Comparison of ENCODE assay signal across 10 cellular contexts in genomic region chr12:81520064-81520945, GRCh38.
A peak's percentile ranks its signal among the peaks of the same experiment; 100 is the strongest.
DNase-seq lines count a peak whose midpoint lies in the region; ATAC-seq and TF ChIP-seq lines count a peak whose summit lies in the region.
"Had no signal": no experiment of that assay in that cellular context is flagged by ENCODE, and none has a peak within 500 bp of the region (broad histone marks: within the 10 kb centered on the region; RNA-seq: fewer than 3 reads in every experiment).

No MANE protein-coding gene starts in this region.

- ATAC-seq in HG03159 (IDR thresholded peaks at IDR 0.05; ENCODE audit: unreplicated experiment), result peak; percentile 79
- no peak for ATAC-seq in upper lobe of left lung (ENCODE audit: low FRiP score in 2 of 2)
- ATAC-seq in CD8-positive, alpha-beta T cell, result no peak
- ATAC-seq in GM18502 (IDR thresholded peaks at IDR 0.05; ENCODE audit: poor library complexity, unreplicated experiment), result no peak
- ATAC-seq: activated CD4-positive, alpha-beta T cell treated with anti-CD3 and anti-CD28 coated beads for 36 hours had no signal

- intact Hi-C loops in CD8-positive, alpha-beta T cell (cut with DNase I, micrococcal nuclease), result no loop called here

- POLR2A ChIA-PET in CD8-positive, alpha-beta T cell (lab: Charles Lee), result no interaction called here

- WGBS in upper lobe of left lung, 2 donors, result 60 to 67% methylated on average over 6 of the region's 6 CpGs

- no peak for DNase-seq in activated naive CD4-positive, alpha-beta T cell treated with anti-CD3 and anti-CD28 coated beads, Interleukin-2, amount 10 ng/mL, durations not matched to agents 7 days and 5 days
- DNase-seq in amniotic epithelial cell (ENCODE audit: low read depth) (peak; percentile 36), upper lobe of left lung (no peak)
- DNase-seq in CD8-positive, alpha-beta T cell, result no peak
- no peak for DNase-seq in activated T-cell treated with anti-CD3 and anti-CD28 coated beads, Interleukin-2, amount 50 U/mL, for 48 hours
- DNase-seq: activated CD4-positive, alpha-beta T cell treated with anti-CD3 and anti-CD28 coated beads for 36 hours; DMS79 treated with DMSO at 0.1 percent for 48 hours had no signal

- TF ChIP-seq POLR2A in upper lobe of left lung (IDR thresholded peaks at IDR 0.05), result no peak

- peak overlapping the region in 3 of 4 donors; percentile 13 to 32 (median 27) for H3K4me3 ChIP-seq in upper lobe of left lung
- no peak overlapping the region for H3K4me3 ChIP-seq in CD8-positive, alpha-beta T cell (ENCODE audit: low read depth, low read length)

- no peak for TF ChIP-seq EP300 in upper lobe of left lung (IDR thresholded peaks at IDR 0.05)

- H3K4me1 ChIP-seq in upper lobe of left lung, result peaks cover 0 to 6% (median 0%) of the 10 kb centered on the region in 4 donors
- no peaks in the 10 kb centered on the region for H3K4me1 ChIP-seq in CD8-positive, alpha-beta T cell (ENCODE audit: insufficient read depth, low read length)

- H3K36me3 ChIP-seq in upper lobe of left lung, result no peaks in the 10 kb centered on the region
- H3K36me3 ChIP-seq in CD8-positive, alpha-beta T cell (ENCODE audit: insufficient read depth, low read length), result no peaks in the 10 kb centered on the region

- H3K9me3 ChIP-seq in upper lobe of left lung, result no peaks in the 10 kb centered on the region
- no peaks in the 10 kb centered on the region for H3K9me3 ChIP-seq in CD8-positive, alpha-beta T cell (ENCODE audit: low read length)

- H3K9me3 Mint-ChIP-seq in activated naive CD4-positive, alpha-beta T cell treated with anti-CD3 and anti-CD28 coated beads, Interleukin-2, amount 50 U/mL, for 24 hours, result peaks cover 6% of the 10 kb centered on the region
- H3K9me3 Mint-ChIP-seq in activated naive CD4-positive, alpha-beta T cell treated with anti-CD3 and anti-CD28 coated beads, Interleukin-2, amount 10 ng/mL, durations not matched to agents 7 days and 5 days, result no peaks in the 10 kb centered on the region
- H3K9me3 Mint-ChIP-seq in CD8-positive, alpha-beta T cell, result no peaks in the 10 kb centered on the region

- H3K4me1 Mint-ChIP-seq in activated naive CD4-positive, alpha-beta T cell treated with anti-CD3 and anti-CD28 coated beads, Interleukin-2, amount 50 U/mL, for 24 hours, result peaks cover 8% of the 10 kb centered on the region
- H3K4me1 Mint-ChIP-seq in activated naive CD4-positive, alpha-beta T cell treated with anti-CD3 and anti-CD28 coated beads, Interleukin-2, amount 10 ng/mL, durations not matched to agents 7 days and 5 days, result peaks cover 3% of the 10 kb centered on the region
- peaks cover 5% of the 10 kb centered on the region for H3K4me1 Mint-ChIP-seq in CD8-positive, alpha-beta T cell (ENCODE audit: low read depth)

- no peak overlapping the region for H3K27ac Mint-ChIP-seq in activated naive CD4-positive, alpha-beta T cell treated with anti-CD3 and anti-CD28 coated beads, Interleukin-2, amount 50 U/mL, for 24 hours
- no peak overlapping the region for H3K27ac Mint-ChIP-seq in activated naive CD4-positive, alpha-beta T cell treated with anti-CD3 and anti-CD28 coated beads, Interleukin-2, amount 10 ng/mL, durations not matched to agents 7 days and 5 days
- no peak overlapping the region for H3K27ac Mint-ChIP-seq in CD8-positive, alpha-beta T cell
- H3K27ac Mint-ChIP-seq: activated CD4-positive, alpha-beta T cell treated with anti-CD3 and anti-CD28 coated beads for 36 hours had no signal

- TF ChIP-seq CTCF in upper lobe of left lung (IDR thresholded peaks at IDR 0.05), result no peak
- TF ChIP-seq CTCF in CD8-positive, alpha-beta T cell (IDR thresholded peaks at IDR 0.05), result no peak

- peak overlapping the region; percentile 9 for H3K4me3 Mint-ChIP-seq in activated naive CD4-positive, alpha-beta T cell treated with anti-CD3 and anti-CD28 coated beads, Interleukin-2, amount 50 U/mL, for 24 hours
- no peak overlapping the region for H3K4me3 Mint-ChIP-seq in activated naive CD4-positive, alpha-beta T cell treated with anti-CD3 and anti-CD28 coated beads, Interleukin-2, amount 10 ng/mL, durations not matched to agents 7 days and 5 days
- no peak overlapping the region for H3K4me3 Mint-ChIP-seq in CD8-positive, alpha-beta T cell
- H3K4me3 Mint-ChIP-seq: activated CD4-positive, alpha-beta T cell treated with anti-CD3 and anti-CD28 coated beads for 36 hours had no signal

- H3K27me3 Mint-ChIP-seq in activated naive CD4-positive, alpha-beta T cell treated with anti-CD3 and anti-CD28 coated beads, Interleukin-2, amount 50 U/mL, for 24 hours, result no peaks in the 10 kb centered on the region
- H3K27me3 Mint-ChIP-seq in activated naive CD4-positive, alpha-beta T cell treated with anti-CD3 and anti-CD28 coated beads, Interleukin-2, amount 10 ng/mL, durations not matched to agents 7 days and 5 days, result no peaks in the 10 kb centered on the region
- H3K27me3 Mint-ChIP-seq in CD8-positive, alpha-beta T cell (ENCODE audit: low read depth), result no peaks in the 10 kb centered on the region
- H3K27me3 Mint-ChIP-seq: activated CD4-positive, alpha-beta T cell treated with anti-CD3 and anti-CD28 coated beads for 36 hours had no signal

- CTCF ChIA-PET in activated naive CD4-positive, alpha-beta T cell treated with anti-CD3 and anti-CD28 coated beads, Interleukin-2, amount 10 ng/mL, durations not matched to agents 7 days and 5 days (lab: Charles Lee), result no interaction called here
- CTCF ChIA-PET in CD8-positive, alpha-beta T cell (lab: Charles Lee), result no interaction called here

- H3K27ac ChIP-seq in upper lobe of left lung, result peak overlapping the region in 1 of 4 donors; percentile 2
- H3K27ac ChIP-seq in CD8-positive, alpha-beta T cell (ENCODE audit: low read depth, low read length), result no peak overlapping the region

- H3K36me3 Mint-ChIP-seq in activated naive CD4-positive, alpha-beta T cell treated with anti-CD3 and anti-CD28 coated beads, Interleukin-2, amount 50 U/mL, for 24 hours, result no peaks in the 10 kb centered on the region
- no peaks in the 10 kb centered on the region for H3K36me3 Mint-ChIP-seq in activated naive CD4-positive, alpha-beta T cell treated with anti-CD3 and anti-CD28 coated beads, Interleukin-2, amount 10 ng/mL, durations not matched to agents 7 days and 5 days
- H3K36me3 Mint-ChIP-seq in CD8-positive, alpha-beta T cell, result no peaks in the 10 kb centered on the region

- no peaks in the 10 kb centered on the region for H3K27me3 ChIP-seq in upper lobe of left lung
- no peaks in the 10 kb centered on the region for H3K27me3 ChIP-seq in CD8-positive, alpha-beta T cell (ENCODE audit: insufficient read depth, low read length)
